ENCODE assay signal across 8 cellular contexts in genomic region chr7:105808703-105809590, GRCh38.
DNase-seq lines count a peak whose midpoint lies in the region; ATAC-seq lines count a peak whose summit lies in the region.

No MANE protein-coding gene starts in this region.

- no peaks in the 10 kb centered on the region for H3K9me3 ChIP-seq in CD4-positive, CD25-positive, alpha-beta regulatory T cell (ENCODE audit: control insufficient read depth in 2 of 2, low read length in 2 of 2)

- H3K9me3 Mint-ChIP-seq in CD4-positive, CD25-positive, alpha-beta regulatory T cell, result peaks cover 0 to 2% (median 0%) of the 10 kb centered on the region in 7 donors

- peaks cover 30% of the 10 kb centered on the region for H3K36me3 Mint-ChIP-seq in CD4-positive, CD25-positive, alpha-beta regulatory T cell

- peak overlapping the region; percentile 49 to 69 (median 58) for H3K4me3 Mint-ChIP-seq in CD4-positive, CD25-positive, alpha-beta regulatory T cell

- peak overlapping the region; percentile 97 for H3K27ac ChIP-seq in CD4-positive, CD25-positive, alpha-beta regulatory T cell (ENCODE audit: insufficient read depth, low read length, poor library complexity, severe bottlenecking)

- DNase-seq in CD4-positive, CD25-positive, alpha-beta regulatory T cell, result peak; percentile 65 to 97 (median 85)
- peak; percentile 73 for DNase-seq in activated CD4-positive, CD25-positive, alpha-beta regulatory T cell treated with anti-CD3 and anti-CD28 coated beads, Interleukin-2, amount 50 U/mL, for 16 hours (ENCODE audit: low read depth, low spot score)
- DNase-seq in effector CD4-positive, alpha-beta T cell, result peak; percentile 53
- DNase-seq in stimulated activated CD4-positive, alpha-beta T cell treated with anti-CD3 and anti-CD28 coated beads, Interleukin-4, amount 100 ng/mL, for 4 hours, result peak; percentile 71 to 84
- no peak for DNase-seq in NCI-H2081 (lab: John Stamatoyannopoulos, UW)
- no peak for DNase-seq in islet precursor cell

- no peaks in the 10 kb centered on the region for H3K36me3 ChIP-seq in CD4-positive, CD25-positive, alpha-beta regulatory T cell (ENCODE audit: control insufficient read depth, insufficient read depth, low read length)

- peak; percentile 97 to 98 for ATAC-seq in CD4-positive, CD25-positive, alpha-beta regulatory T cell (ENCODE audit: low read depth in 2 of 2)
- ATAC-seq in GM19468 (IDR thresholded peaks at IDR 0.05; ENCODE audit: extremely low read depth, unreplicated experiment) (peak; percentile 100), HG03565 (IDR thresholded peaks at IDR 0.05; ENCODE audit: unreplicated experiment) (peak; percentile 97)

- peak overlapping the region; percentile 96 to 99 (median 97) for H3K27ac Mint-ChIP-seq in CD4-positive, CD25-positive, alpha-beta regulatory T cell

- no peaks in the 10 kb centered on the region for H3K27me3 Mint-ChIP-seq in CD4-positive, CD25-positive, alpha-beta regulatory T cell

- H3K4me1 Mint-ChIP-seq in CD4-positive, CD25-positive, alpha-beta regulatory T cell, result peaks cover 31 to 88% (median 73%) of the 10 kb centered on the region in 4 donors

- no peaks in the 10 kb centered on the region for H3K27me3 ChIP-seq in CD4-positive, CD25-positive, alpha-beta regulatory T cell (ENCODE audit: control insufficient read depth, insufficient read depth, low read length)

- peaks cover 63% of the 10 kb centered on the region for H3K4me1 ChIP-seq in CD4-positive, CD25-positive, alpha-beta regulatory T cell (ENCODE audit: control insufficient read depth, insufficient read depth, low read length, poor library complexity, severe bottlenecking)

- H3K4me3 ChIP-seq in CD4-positive, CD25-positive, alpha-beta regulatory T cell (ENCODE audit: low read depth, low read length), result peak overlapping the region; percentile 66

Comparison
In these comparisons a context has a peak if more than half of its experiments do, and no peak if none do; other contexts are left out.
1. DNase-seq: peak in CD4-positive, CD25-positive, alpha-beta regulatory T cell (3 of 3), activated CD4-positive, CD25-positive, alpha-beta regulatory T cell treated with anti-CD3 and anti-CD28 coated beads, Interleukin-2, amount 50 U/mL, for 16 hours (single experiment), effector CD4-positive, alpha-beta T cell (single experiment) and stimulated activated CD4-positive, alpha-beta T cell treated with anti-CD3 and anti-CD28 coated beads, Interleukin-4, amount 100 ng/mL, for 4 hours (2 of 2); none in NCI-H2081 (0 of 2) and islet precursor cell (single experiment).
2. Peak in every context shown above with its lines, with median percentiles within 50 percentile points of each other: ATAC-seq.